25 cellular contexts compared by ENCODE assay signal in the genomic region with DNA sequence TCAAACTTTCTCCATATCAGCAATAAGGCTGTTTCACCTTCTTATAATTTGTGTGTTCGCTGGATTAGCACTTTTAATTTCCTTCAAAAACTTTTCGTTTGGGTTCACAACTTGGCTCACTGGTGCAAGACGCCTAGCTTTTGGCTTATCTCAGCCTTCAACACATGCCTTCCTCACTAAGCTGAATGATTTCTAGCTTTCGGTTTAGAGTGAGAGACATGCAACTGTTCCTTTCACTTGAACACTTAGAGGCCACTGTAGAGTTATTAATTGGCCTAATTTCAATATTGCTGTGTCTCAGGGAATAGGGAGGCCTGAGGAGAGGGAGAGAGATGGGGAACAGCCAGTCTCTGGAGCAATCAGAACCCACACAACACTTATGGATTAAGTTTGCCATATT. TPM values are rescaled to one million over a fixed set of nuclear protein-coding genes. Genes with fewer than 3 reads are reported as not detected.
DNase-seq lines count a peak whose midpoint lies in the region; ATAC-seq, FAIRE-seq and TF ChIP-seq lines count a peak whose summit lies in the region.
"Had no signal": no experiment of that assay in that cellular context is flagged by ENCODE, and none has a peak within 500 bp of the region (broad histone marks: within the 10 kb centered on the region; RNA-seq: fewer than 3 reads in every experiment).

No MANE protein-coding gene starts in this region.

- peak; percentile 72 for FAIRE-seq in GM12878 (lab: Jason Lieb, UNC)

- H3K4me2 ChIP-seq in GM12878 (ENCODE audit: control insufficient read depth, insufficient read depth): peak overlapping the region; percentile 72

- whole genome bisulfite sequencing in GM12878 (ENCODE audit: insufficient coverage, insufficient replicate concordance, low lambda C conversion rate, missing lambda C conversion rate): under 1% methylated on average over 4 of the region's 4 CpGs

- H3K36me3 ChIP-seq in GM12878 (ENCODE audit: control insufficient read depth in 2 of 2, insufficient read depth in 2 of 2, low read length in 1 of 2) (no peaks in the 10 kb centered on the region), lower lobe of right lung (no peaks in the 10 kb centered on the region)
- H3K36me3 ChIP-seq: stomach, upper lobe of left lung had no signal

- DNase-seq in GM12878 (ENCODE audit: low read depth, low spot score): peak; percentile 33
- no peak for DNase-seq in lower lobe of right lung
- DNase-seq in NCI-H2227 treated with DMSO at 0.1 percent for 48 hours (lab: John Stamatoyannopoulos, UW): no peak
- DNase-seq in DMS 273 (lab: John Stamatoyannopoulos, UW; ENCODE audit: unreplicated experiment): no peak
- DNase-seq: activated CD4-positive, alpha-beta T cell treated with anti-CD3 and anti-CD28 coated beads, Interleukin-2, amount 50 U/mL, for 48 hours; activated naive CD4-positive, alpha-beta T cell treated with anti-CD3 and anti-CD28 coated beads, Interleukin-2, amount 10 ng/mL, durations not matched to agents 7 days and 5 days; activated T-cell treated with anti-CD3 and anti-CD28 coated beads, Interleukin-2, amount 50 U/mL, for 24 hours; aorta; CD4-positive, alpha-beta memory T cell; cerebellar nuclear complex; KG1; mammary epithelial cell; naive B cell; NCI-H1048; NCI-H2029 treated with DMSO at 0.1 percent for 48 hours; NCI-H510A treated with DMSO at 0.1 percent for 48 hours; SHP77; stimulated activated CD4-positive, alpha-beta T cell treated with anti-CD3 and anti-CD28 coated beads, Interleukin-2, amount 100 ng/mL, for 24 hours; stomach; T-cell; upper lobe of left lung had no signal

- H3K9ac ChIP-seq in GM12878 (ENCODE audit: control insufficient read depth, insufficient read depth, low read length): no peak overlapping the region

- no peaks in the 10 kb centered on the region for H3K79me2 ChIP-seq in GM12878 (ENCODE audit: control insufficient read depth, insufficient read depth, low read length)

- H3K27me3 ChIP-seq in GM12878 (replicated peaks in 1 of 2; ENCODE audit: control insufficient read depth in 2 of 2, insufficient read depth in 2 of 2, low read length in 1 of 2) (peaks cover 0 to 1% of the 10 kb centered on the region in 2 experiments; a peak in 1 of 4 replicates), lower lobe of right lung (ENCODE audit: low read depth) (no peaks in the 10 kb centered on the region)
- H3K27me3 ChIP-seq: upper lobe of left lung had no signal

- no peak for TF ChIP-seq RAD21 in GM12878 (IDR thresholded peaks at IDR 0.05; ENCODE audit: insufficient read depth, low read depth, low read length)

- TF ChIP-seq CTCF in GM12878 (IDR thresholded peaks at IDR 0.05 in 2 of 3, conservative IDR thresholded peaks at IDR 0.05 in 1 of 3; ENCODE audit: control insufficient read depth in 2 of 3, extremely low read depth in 1 of 3, insufficient read depth in 1 of 3, low read depth in 3 of 3, low read length in 3 of 3): no peak
- no peak for TF ChIP-seq CTCF in lower lobe of right lung (IDR thresholded peaks at IDR 0.05)

- CTCF ChIA-PET in GM12878 (lab: Yijun Ruan, JAX): interaction anchor here (0.6 to 2.1 kb wide), 4 partner anchors 29 to 183 kb away, joined by 4 to 9 read pairs (median 6); no protein-coding TSS in a partner anchor

- H3K4me1 ChIP-seq in GM12878 (ENCODE audit: control insufficient read depth, insufficient read depth, low read length) (peaks cover 27% of the 10 kb centered on the region), lower lobe of right lung (no peaks in the 10 kb centered on the region)
- H3K4me1 ChIP-seq: stomach, upper lobe of left lung had no signal

- no TSS peak for BruUV-seq in GM12878 (replicated peaks; lab: Mats Ljungman, UMichigan)

- TF ChIP-seq EP300 in GM12878 (IDR thresholded peaks at IDR 0.05; ENCODE audit: borderline replicate concordance in 1 of 2, control insufficient read depth in 1 of 2, low read depth in 2 of 2, low read length in 2 of 2): no peak

- RAD21 ChIA-PET in GM12878 (lab: Charles Lee; ENCODE audit: unreplicated experiment): interaction anchor here (1.4 kb wide), 1 partner anchor 163 kb away, joined by 3 read pairs; no protein-coding TSS in a partner anchor

- H3K27ac ChIP-seq in GM12878 (ENCODE audit: control insufficient read depth, insufficient read depth) (no peak overlapping the region), lower lobe of right lung (no peak overlapping the region)
- H3K27ac ChIP-seq: stomach, upper lobe of left lung had no signal

- H3K4me3 ChIP-seq in GM12878 (no peak overlapping the region; the same call in 1 of the 2 replicates), lower lobe of right lung (no peak overlapping the region)
- H3K4me3 ChIP-seq: stomach, upper lobe of left lung had no signal

- H2AFZ ChIP-seq in GM12878 (ENCODE audit: control insufficient read depth, low read depth, low read length): no peak overlapping the region

- no peaks in the 10 kb centered on the region; the same call in 2 of the 3 replicates for H3K9me3 ChIP-seq in GM12878 (replicated peaks; ENCODE audit: control insufficient read depth, insufficient read depth, low read length)
- no peaks in the 10 kb centered on the region for H3K9me3 ChIP-seq in lower lobe of right lung
- H3K9me3 ChIP-seq: stomach, upper lobe of left lung had no signal

- SMC1A ChIA-PET in GM12878 (lab: Charles Lee; ENCODE audit: uncharacterized antibody, unreplicated experiment): interaction anchor here (0.7 to 1.5 kb wide), 5 partner anchors 15 to 437 kb away, joined by 3 to 5 read pairs (median 3); no protein-coding TSS in a partner anchor

- ATAC-seq in GM18502 (IDR thresholded peaks at IDR 0.05; ENCODE audit: poor library complexity, unreplicated experiment) (peak; percentile 62), GM21390 (IDR thresholded peaks at IDR 0.05; ENCODE audit: unreplicated experiment) (peak; percentile 87), HG03064 (IDR thresholded peaks at IDR 0.05; ENCODE audit: low read depth, unreplicated experiment) (peak; percentile 70), GM12878 (peak; percentile 87), lower lobe of right lung (no peak), esophagus mucosa (no peak)
- ATAC-seq: T-cell had no signal

- no peak for TF ChIP-seq POLR2A in GM12878 (IDR thresholded peaks at IDR 0.05; ENCODE audit: low read depth, low read length)

- in situ Hi-C loops in GM12878 (cut with MboI): no loop called here

- POLR2A ChIA-PET in GM12878 (lab: Charles Lee): no interaction called here

- H4K20me1 ChIP-seq in GM12878 (ENCODE audit: control insufficient read depth, insufficient read depth): no peaks in the 10 kb centered on the region

- intact Hi-C loops in GM12878 (cut with micrococcal nuclease; ENCODE audit: unreplicated experiment): no loop called here
- intact Hi-C loops in lower lobe of right lung (cut with DNase I): no loop called here

TF ChIP-seq in GM12878, 131 proteins besides CTCF, POLR2A, EP300 and RAD21 (continues in another document):
- no peak for TF ChIP-seq MYC (IDR thresholded peaks at IDR 0.05; ENCODE audit: insufficient read depth, insufficient read length, insufficient replicate concordance, low read length, severe bottlenecking)
- TF ChIP-seq NR2F1 (conservative IDR thresholded peaks at IDR 0.05): no peak
- TF ChIP-seq PAX5 (IDR thresholded peaks at IDR 0.05; ENCODE audit: borderline replicate concordance, low read depth, low read length): 0 out of 2 replicates have a peak, but pooled peaks have one; percentile 17
- 0 out of 2 replicates have a peak, but pooled peaks have one; percentile 29 for TF ChIP-seq CREB1 (IDR thresholded peaks at IDR 0.05; ENCODE audit: low read depth)
- TF ChIP-seq LARP7 (IDR thresholded peaks at IDR 0.05): no peak
- no peak for TF ChIP-seq CBX5 (IDR thresholded peaks at IDR 0.05; ENCODE audit: low read depth)
- peak; percentile 50; the same call in 1 of the 2 replicates for TF ChIP-seq ATF2 (IDR thresholded peaks at IDR 0.05; ENCODE audit: low read length)
- 0 out of 4 replicates have a peak, but pooled peaks of 1 of the 2 experiments have one; percentile 52 for TF ChIP-seq ETV6 (conservative IDR thresholded peaks at IDR 0.05 in 1 of 2, IDR thresholded peaks at IDR 0.05 in 1 of 2; ENCODE audit: borderline replicate concordance in 1 of 2, low read depth in 1 of 2)
- TF ChIP-seq IRF4 (IDR thresholded peaks at IDR 0.05; ENCODE audit: low read depth, low read length): 0 out of 2 replicates have a peak, but pooled peaks have one; percentile 49
- TF ChIP-seq CREM (IDR thresholded peaks at IDR 0.05; ENCODE audit: low read depth): peak; percentile 30; the same call in 1 of the 2 replicates
- peak; percentile 51 for TF ChIP-seq RUNX3 (IDR thresholded peaks at IDR 0.05; ENCODE audit: low read length)
- TF ChIP-seq JUNB (IDR thresholded peaks at IDR 0.05): peak; percentile 62
- 0 out of 2 replicates have a peak, but pooled peaks have one; percentile 38 for TF ChIP-seq EED (IDR thresholded peaks at IDR 0.05; ENCODE audit: low read depth)

RNA-seq across cellular contexts. Expression of gene IFNLR1, which starts 41.2 kb away (rescaled TPM):
- total RNA-seq in GM12878 (2013; cell fraction: nucleolus; rRNA removed): 3.6 and 5.3 TPM in 2 replicates
- total RNA-seq in GM12878 (2014; rRNA removed) (3.9 and 4.4 TPM in 2 replicates), GM12878 (2014; rRNA removed; fragmentation: Illumina TruSeq; extraction: Trizol) (3.5 and 3.7 TPM in 2 replicates), GM12878 (2021) (3.9 and 5.1 TPM in 2 replicates), lower lobe of right lung (11.7 TPM), esophagus mucosa (4.0 TPM)
- polyA plus RNA-seq in GM12878 (2011; ENCODE audit: low read depth): 2.7 TPM
- polyA plus RNA-seq in GM12878 (2011; rRNA removed) (2.8 and 3.6 TPM in 2 replicates), GM12878 (2014; fragmentation: Illumina TruSeq; extraction: Trizol) (2.8 and 4.0 TPM in 2 replicates), GM12878 (2014; fragmentation: Nextera tagmentation; extraction: Ambion mirVana) (under 1 TPM; 0.31 to 0.88 TPM), GM12878 (2014; rRNA removed) (3.5 and 3.6 TPM in 2 replicates), GM12878 (2016; fragmentation: Nextera tagmentation; extraction: Ambion mirVana) (1 to 10 TPM; 5.0 to 5.6 TPM)
- 3.7 TPM in 2 replicates for polyA plus RNA-seq in GM12878 (2011; cell fraction: cytosol; rRNA removed)
- polyA plus RNA-seq in GM12878 (2011; cell fraction: nucleus; rRNA removed): 2.7 and 3.3 TPM in 2 replicates
- polyA plus RNA-seq in GM12878 (2012): 3.1 and 3.6 TPM in 2 replicates
- polyA minus RNA-seq in GM12878 (2011; rRNA and poly(A)+ RNA removed): 4.2 and 6.6 TPM in 2 replicates
- polyA minus RNA-seq in GM12878 (2011; cell fraction: cytosol; rRNA and poly(A)+ RNA removed): 1.5 and 5.6 TPM in 2 replicates
- 0.85 and 1.8 TPM in 2 replicates for polyA minus RNA-seq in GM12878 (2011; cell fraction: nucleus; rRNA and poly(A)+ RNA removed)

Comparison
In these comparisons a context has a peak if more than half of its experiments do, and no peak if none do; other contexts are left out.
1. ATAC-seq: peak in GM18502 (single experiment), GM21390 (single experiment), HG03064 (single experiment) and GM12878 (single experiment); none in lower lobe of right lung (0 of 2) and esophagus mucosa (single experiment).